15 cellular contexts compared by ENCODE assay signal in the genomic region with DNA sequence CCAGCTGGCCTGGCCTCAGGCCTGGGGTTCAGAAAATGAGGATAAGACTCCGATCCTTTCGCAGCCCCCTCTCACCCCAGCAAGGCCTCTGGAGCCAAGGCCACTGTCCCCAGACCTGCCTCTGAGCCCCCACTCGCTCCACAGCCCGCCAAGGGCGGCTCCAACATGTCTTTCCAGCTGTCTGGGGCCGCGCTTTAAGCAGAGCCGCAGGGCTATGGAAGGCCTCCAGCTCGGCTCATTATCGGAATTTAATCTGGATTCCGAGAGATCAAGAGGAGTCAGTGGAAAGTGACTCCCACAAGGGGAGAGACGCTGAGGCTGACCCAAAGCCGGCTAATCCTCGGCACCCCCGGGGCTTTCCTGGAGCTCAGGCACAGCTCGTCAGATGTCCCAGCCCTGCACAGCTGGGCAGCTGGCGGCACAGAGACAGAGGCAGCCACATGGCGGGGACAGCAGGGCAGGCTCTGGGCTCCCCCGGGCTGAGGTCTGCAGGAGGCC. TPM values are rescaled to one million over a fixed set of nuclear protein-coding genes. Genes with fewer than 3 reads are reported as not detected.
DNase-seq lines count a peak whose midpoint lies in the region; ATAC-seq, FAIRE-seq and TF ChIP-seq lines count a peak whose summit lies in the region.
"Had no signal": no experiment of that assay in that cellular context is flagged by ENCODE, and none has a peak within 500 bp of the region (broad histone marks: within the 10 kb centered on the region; RNA-seq: fewer than 3 reads in every experiment).

No MANE protein-coding gene starts in this region.

- no peak overlapping the region for H2AFZ ChIP-seq in HepG2 (ENCODE audit: low read length)

- no peak overlapping the region for H3K4me3 ChIP-seq in HepG2 (replicated peaks in 1 of 3; ENCODE audit: insufficient read depth in 1 of 3, low read depth in 2 of 3, low read length in 3 of 3)
- no peak overlapping the region for H3K4me3 ChIP-seq in right lobe of liver
- no peak overlapping the region for H3K4me3 ChIP-seq in lower leg skin (ENCODE audit: low read depth, poor library complexity, severe bottlenecking)
- H3K4me3 ChIP-seq in aorta (ENCODE audit: low read length in 2 of 2): no peak overlapping the region
- H3K4me3 ChIP-seq in body of pancreas: no peak overlapping the region

- H3K4me2 ChIP-seq in HepG2 (ENCODE audit: low read depth, low read length): no peak overlapping the region

- H3K27me3 ChIP-seq in HepG2 (ENCODE audit: control insufficient read depth in 1 of 2, insufficient read depth in 2 of 2, low read length in 2 of 2): peaks cover 11 to 73% of the 10 kb centered on the region in 2 experiments; a peak in 3 of 5 replicates
- H3K27me3 ChIP-seq in right lobe of liver: no peaks in the 10 kb centered on the region
- H3K27me3 ChIP-seq in aorta (ENCODE audit: control insufficient read depth in 1 of 2, insufficient read depth in 2 of 2, low read length in 1 of 2): no peaks in the 10 kb centered on the region
- H3K27me3 ChIP-seq in body of pancreas: no peaks in the 10 kb centered on the region

- H4K20me1 ChIP-seq in HepG2 (ENCODE audit: insufficient read depth, low read length): no peaks in the 10 kb centered on the region; the same call in 1 of the 2 replicates

- H3K36me3 ChIP-seq in HepG2 (replicated peaks in 1 of 2; ENCODE audit: control insufficient read depth in 1 of 2, insufficient read depth in 2 of 2, low read length in 2 of 2) (no peaks in the 10 kb centered on the region), right lobe of liver (no peaks in the 10 kb centered on the region), aorta (ENCODE audit: control insufficient read depth in 1 of 2, insufficient read depth in 2 of 2, low read length in 1 of 2) (no peaks in the 10 kb centered on the region), body of pancreas (replicated peaks in 1 of 2; ENCODE audit: insufficient read depth in 1 of 2, low read depth in 2 of 2) (no peaks in the 10 kb centered on the region)

- no peak for TF ChIP-seq CTCF in HepG2 (CRISPR knock-in tag; IDR thresholded peaks at IDR 0.05)
- TF ChIP-seq CTCF in right lobe of liver (IDR thresholded peaks at IDR 0.05): no peak
- TF ChIP-seq CTCF in lower leg skin (IDR thresholded peaks at IDR 0.05): no peak
- no peak for TF ChIP-seq CTCF in body of pancreas (IDR thresholded peaks at IDR 0.05)

- no peak for FAIRE-seq in HepG2 (lab: Jason Lieb, UNC)

- no peak for TF ChIP-seq EP300 in HepG2 (IDR thresholded peaks at IDR 0.05; ENCODE audit: low read depth in 2 of 2, low read length in 2 of 2)
- TF ChIP-seq EP300 in HepG2 (CRISPR knock-in tag; IDR thresholded peaks at IDR 0.05; ENCODE audit: borderline replicate concordance): no peak

- no peaks in the 10 kb centered on the region for H3K79me2 ChIP-seq in HepG2 (ENCODE audit: insufficient read depth, low read length)

- 35% methylated on average over 16 of the region's 19 CpGs for WGBS in HepG2 (ENCODE audit: low lambda C conversion rate)
- whole genome bisulfite sequencing in right lobe of liver (ENCODE audit: insufficient coverage, low coverage, low lambda C conversion rate, missing lambda C conversion rate): 61% methylated on average over 5 of the region's 19 CpGs
- 37 to 43% methylated on average over 17 to 19 of the region's 19 CpGs for WGBS in lower leg skin, 2 donors
- WGBS in aorta, 2 donors: 65 to 67% methylated on average over 19 of the region's 19 CpGs
- WGBS in body of pancreas, 2 donors: 68 to 85% methylated on average over 9 to 19 of the region's 19 CpGs

- POLR2A ChIA-PET in HepG2 (lab: Yijun Ruan, JAX): interaction anchor here (0.6 kb wide), 1 partner anchor 9 kb away, joined by 3 read pairs; no protein-coding TSS in a partner anchor

- TF ChIP-seq POLR2A in HepG2 (IDR thresholded peaks at IDR 0.05; ENCODE audit: insufficient read depth in 1 of 2, low read depth in 2 of 2, low read length in 2 of 2) (no peak), right lobe of liver (IDR thresholded peaks at IDR 0.05) (no peak), lower leg skin (IDR thresholded peaks at IDR 0.05) (no peak), body of pancreas (IDR thresholded peaks at IDR 0.05) (no peak)

- CTCF ChIA-PET in HepG2 (lab: Yijun Ruan, JAX; ENCODE audit: low intra/inter-chr PET ratio, low total read pairs): no interaction called here

- in situ Hi-C loops in HepG2 (cut with HindIII; ENCODE audit: extremely low pct_ligation_motif_present, low pct_unique_long_range_greater_than_20kb): no loop called here

- TF ChIP-seq RAD21 in HepG2 (CRISPR knock-in tag; IDR thresholded peaks at IDR 0.05): no peak

- H3K9me3 ChIP-seq in HepG2 (ENCODE audit: low read length) (no peaks in the 10 kb centered on the region), right lobe of liver (no peaks in the 10 kb centered on the region), aorta (ENCODE audit: control insufficient read depth, low read length) (no peaks in the 10 kb centered on the region), body of pancreas (no peaks in the 10 kb centered on the region)

- no peak overlapping the region for H3K27ac ChIP-seq in HepG2 (ENCODE audit: extremely low read length, insufficient read depth, low read length)
- H3K27ac ChIP-seq in right lobe of liver: no peak overlapping the region
- peak overlapping the region; percentile 26 for H3K27ac ChIP-seq in caudate nucleus (ENCODE audit: low read depth, low read length)
- no peak overlapping the region for H3K27ac ChIP-seq in aorta (ENCODE audit: low read depth in 1 of 2, low read length in 2 of 2)
- no peak overlapping the region for H3K27ac ChIP-seq in body of pancreas

- DNase-seq in HepG2 (ENCODE audit: low spot score) (no peak), right lobe of liver (no peak), caudate nucleus (lab: John Stamatoyannopoulos, UW) (peak in 6 of 61 donors; percentile 10 to 24 (median 16)), lower leg skin (ENCODE audit: low spot score in 2 of 2) (peak; percentile 25 to 88), aorta (no peak), COLO829 (ENCODE audit: low spot score) (no peak), cerebellar nuclear complex (lab: John Stamatoyannopoulos, UW) (no peak), body of pancreas (no peak)
- DNase-seq: activated T-cell treated with anti-CD3 and anti-CD28 coated beads, Interleukin-2, amount 50 U/mL, for 48 hours; erythroblast; natural killer cell; NCI-H2029; stimulated activated CD4-positive, alpha-beta T cell treated with anti-CD3 and anti-CD28 coated beads, Interleukin-2, amount 100 ng/mL, for 48 hours; stimulated activated CD8-positive, alpha-beta memory T cell treated with anti-CD3 and anti-CD28 coated beads, Interleukin-4, amount 100 ng/mL, for 48 hours had no signal

- intact Hi-C loops in HepG2 (cut with micrococcal nuclease; ENCODE audit: unreplicated experiment): no loop called here
- intact Hi-C loops in right lobe of liver (cut with DNase I): no loop called here
- intact Hi-C loops in lower leg skin (cut with DNase I; ENCODE audit: low total_unique reads): no loop called here
- intact Hi-C loops in aorta (cut with DNase I): no loop called here
- intact Hi-C loops in body of pancreas (cut with DNase I): no loop called here

- no TSS peak for BruUV-seq in HepG2 (replicated peaks; lab: Mats Ljungman, UMichigan)

- H3K4me1 ChIP-seq in HepG2 (ENCODE audit: insufficient read depth, low read length) (no peaks in the 10 kb centered on the region), right lobe of liver (no peaks in the 10 kb centered on the region), aorta (ENCODE audit: control insufficient read depth in 1 of 2, insufficient read depth in 2 of 2, low read length in 2 of 2) (no peaks in the 10 kb centered on the region), body of pancreas (no peaks in the 10 kb centered on the region)

- ATAC-seq in HepG2: peak; percentile 24; the same call in 2 of the 3 replicates
- no peak for ATAC-seq in right lobe of liver
- ATAC-seq in aorta (ENCODE audit: low FRiP score): peak; percentile 39
- no peak for ATAC-seq in body of pancreas
- ATAC-seq: natural killer cell had no signal

- H3K9ac ChIP-seq in HepG2 (ENCODE audit: insufficient read depth, low read depth, low read length): no peak overlapping the region

TF ChIP-seq in HepG2, 621 proteins besides CTCF, POLR2A, EP300 and RAD21 (continues in another document):
- no peak for TF ChIP-seq PREB (CRISPR knock-in tag; IDR thresholded peaks at IDR 0.05)

RNA-seq across cellular contexts. Expression of gene BMP7, which starts 41.8 kb away (rescaled TPM):
- not detected in 2 replicates for total RNA-seq in HepG2 (2016; rRNA removed; fragmentation: Illumina TruSeq; extraction: Trizol)
- total RNA-seq in HepG2 (2016; cell fraction: cytosol; rRNA removed; fragmentation: Illumina TruSeq; extraction: Trizol; ENCODE audit: low read depth): not detected in 2 replicates
- not detected in 2 replicates for total RNA-seq in HepG2 (2016; cell fraction: insoluble cytoplasmic fraction; rRNA removed; fragmentation: Illumina TruSeq; extraction: Trizol)
- not detected in 2 replicates for total RNA-seq in HepG2 (2016; cell fraction: membrane; rRNA removed; fragmentation: Illumina TruSeq; extraction: Trizol)
- not detected in 2 replicates for total RNA-seq in HepG2 (2016; cell fraction: nucleus; rRNA removed; fragmentation: Illumina TruSeq; extraction: Trizol)
- polyA plus RNA-seq in HepG2 (2011; rRNA removed): not detected in 2 replicates
- polyA plus RNA-seq in HepG2 (2011; cell fraction: cytosol; rRNA removed): not detected in 2 replicates
- not detected in 2 replicates for polyA plus RNA-seq in HepG2 (2011; cell fraction: nucleus; rRNA removed)
- not detected in 2 replicates for polyA plus RNA-seq in HepG2 (2012)
- polyA plus RNA-seq in HepG2 (2016; cell fraction: cytosol; fragmentation: Illumina TruSeq; extraction: Trizol; ENCODE audit: low read depth): not detected in 2 replicates
- polyA plus RNA-seq in HepG2 (2016; cell fraction: insoluble cytoplasmic fraction; fragmentation: Illumina TruSeq; extraction: Trizol; ENCODE audit: low read depth): not detected in 2 replicates
- not detected in 2 replicates for polyA plus RNA-seq in HepG2 (2016; cell fraction: membrane; fragmentation: Illumina TruSeq; extraction: Trizol; ENCODE audit: low read depth)
- not detected in 2 replicates for polyA plus RNA-seq in HepG2 (2016; cell fraction: nucleus; fragmentation: Illumina TruSeq; extraction: Trizol; ENCODE audit: insufficient read depth, low read depth)
- not detected in 2 replicates for polyA minus RNA-seq in HepG2 (2011; rRNA and poly(A)+ RNA removed; ENCODE audit: low replicate concordance)
- not detected in 2 replicates for polyA minus RNA-seq in HepG2 (2011; cell fraction: cytosol; rRNA and poly(A)+ RNA removed)
- not detected in 2 replicates for polyA minus RNA-seq in HepG2 (2011; cell fraction: nucleus; rRNA and poly(A)+ RNA removed)
- not detected for total RNA-seq in right lobe of liver
- 10 to 100 TPM; 40.5 to 66.3 (median 46.8) TPM for total RNA-seq in lower leg skin
- total RNA-seq in aorta: 1 to 10 TPM in 1 of 2 donors, under 1 TPM in 1; 0.52 to 1.0 TPM
- not detected for polyA plus RNA-seq in aorta
- total RNA-seq in body of pancreas: 1 to 10 TPM in 1 of 2 donors, not detected in 1; 4.2 TPM
- total RNA-seq: liver, natural killer cell had no signal
- polyA plus RNA-seq: liver had no signal

Comparison
In these comparisons a context has a peak if more than half of its experiments do, and no peak if none do; other contexts are left out.
1. ATAC-seq: peak in HepG2 (single experiment) and aorta (single experiment); none in right lobe of liver (0 of 4) and body of pancreas (single experiment).
2. DNase-seq: peak in lower leg skin (2 of 2); none in HepG2 (single experiment), right lobe of liver (0 of 3), aorta (0 of 2), COLO829 (single experiment), cerebellar nuclear complex (0 of 2) and body of pancreas (0 of 4).
3. RNA of gene BMP7, which starts 41.8 kb away (total RNA-seq): 40.5 to 66.3 TPM in lower leg skin; 4.2 TPM in body of pancreas, 0.52 to 1.0 TPM in aorta, not detected in HepG2 and not detected in right lobe of liver; every median in the first group is over 4 times any median in the second.